Comparison of ENCODE assay signal across 8 cellular contexts in the genomic region with DNA sequence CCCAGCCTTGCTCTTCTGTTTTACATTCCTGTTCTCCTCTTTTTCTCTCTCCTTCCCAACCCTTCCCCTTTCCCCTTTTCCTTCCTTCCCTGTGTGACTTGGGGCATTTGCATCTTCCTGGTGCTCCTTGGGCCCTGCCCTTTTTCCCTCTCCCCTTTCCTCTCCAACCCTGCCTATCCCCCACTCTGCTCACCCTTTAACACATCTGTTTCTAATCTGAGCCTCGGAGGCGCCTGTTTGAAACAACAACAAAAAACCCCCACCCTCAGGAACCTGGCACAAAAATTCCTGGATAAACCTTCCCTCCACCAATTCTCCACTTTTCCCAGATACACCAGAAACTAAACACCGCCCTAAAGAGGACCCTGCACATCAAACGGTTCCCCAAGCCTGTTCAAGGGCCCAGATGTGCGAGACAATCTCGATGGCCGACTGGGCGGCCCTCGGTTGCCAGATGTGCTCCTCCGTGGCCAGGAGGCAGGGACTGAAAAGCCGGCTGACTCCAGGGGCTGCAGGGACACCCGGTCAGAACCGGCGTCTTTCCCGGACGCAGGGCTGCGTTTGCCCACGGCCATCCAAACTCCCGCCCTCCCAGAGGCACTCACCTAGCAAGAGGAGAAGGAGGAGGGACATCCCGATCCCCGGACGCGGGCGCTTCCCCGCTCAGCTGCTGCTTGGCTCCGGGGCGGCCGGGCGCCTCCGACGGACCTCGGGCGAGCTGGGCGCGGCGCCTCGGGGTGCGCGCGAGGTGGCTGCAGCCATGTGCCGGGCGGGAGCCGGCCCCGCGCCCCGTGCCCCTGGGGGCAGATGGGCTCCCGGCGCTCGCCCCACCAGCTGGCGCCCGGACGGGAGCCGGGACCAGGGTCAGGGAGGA. TPM values are rescaled to one million over a fixed set of nuclear protein-coding genes. Genes with fewer than 3 reads are reported as not detected.
DNase-seq lines count a peak whose midpoint lies in the region; ATAC-seq and TF ChIP-seq lines count a peak whose summit lies in the region.

No MANE protein-coding gene starts in this region.

- H3K27ac Mint-ChIP-seq in natural killer cell: no peak overlapping the region

- peak overlapping the region; percentile 45 for H3K4me3 Mint-ChIP-seq in natural killer cell

- peaks cover 6 to 9% of the 10 kb centered on the region in 2 donors for H3K4me1 Mint-ChIP-seq in natural killer cell

- peaks cover 55 to 72% of the 10 kb centered on the region in 2 donors for H3K27me3 Mint-ChIP-seq in natural killer cell (ENCODE audit: low read depth in 2 of 2)

- ATAC-seq in natural killer cell (no peak), HG03196 (IDR thresholded peaks at IDR 0.05; ENCODE audit: unreplicated experiment) (no peak), GM21381 (IDR thresholded peaks at IDR 0.05; ENCODE audit: unreplicated experiment) (no peak)

- intact Hi-C loops in natural killer cell (cut with micrococcal nuclease): no loop called here

- peak; percentile 48 for DNase-seq in COR-L47 (lab: John Stamatoyannopoulos, UW)
- peak; percentile 16 for DNase-seq in NCI-H2029 treated with DMSO at 0.1 percent for 48 hours (lab: John Stamatoyannopoulos, UW)
- DNase-seq in epithelial cell of esophagus (ENCODE audit: low read depth): peak; percentile 47
- no peak for DNase-seq in natural killer cell
- no peak for DNase-seq in HuH-7.5 (ENCODE audit: low spot score)
- no peak for DNase-seq in GOT3 (lab: John Stamatoyannopoulos, UW)

- no peaks in the 10 kb centered on the region for H3K9me3 Mint-ChIP-seq in natural killer cell

- peak overlapping the region; percentile 47 for H3K4me3 ChIP-seq in epithelial cell of esophagus (ENCODE audit: low read length)

- H3K36me3 Mint-ChIP-seq in natural killer cell: no peaks in the 10 kb centered on the region

- no peak for TF ChIP-seq CTCF in epithelial cell of esophagus (IDR thresholded peaks at IDR 0.05; ENCODE audit: insufficient read depth, low read depth, low read length, missing control alignments)
- no peak for TF ChIP-seq CTCF in natural killer cell (IDR thresholded peaks at IDR 0.05)

RNA-seq across cellular contexts. Expression of gene CLMP, which starts 0.5 kb away (rescaled TPM):
- total RNA-seq in natural killer cell: under 1 TPM in 2 of 3 donors, not detected in 1; 0.07 to 0.45 TPM

Comparison
In these comparisons a context has a peak if more than half of its experiments do, and no peak if none do; other contexts are left out.
1. DNase-seq: peak in COR-L47 (single experiment), NCI-H2029 treated with DMSO at 0.1 percent for 48 hours (single experiment) and epithelial cell of esophagus (single experiment); none in natural killer cell (single experiment), HuH-7.5 (single experiment) and GOT3 (single experiment).